In the genomic region with DNA sequence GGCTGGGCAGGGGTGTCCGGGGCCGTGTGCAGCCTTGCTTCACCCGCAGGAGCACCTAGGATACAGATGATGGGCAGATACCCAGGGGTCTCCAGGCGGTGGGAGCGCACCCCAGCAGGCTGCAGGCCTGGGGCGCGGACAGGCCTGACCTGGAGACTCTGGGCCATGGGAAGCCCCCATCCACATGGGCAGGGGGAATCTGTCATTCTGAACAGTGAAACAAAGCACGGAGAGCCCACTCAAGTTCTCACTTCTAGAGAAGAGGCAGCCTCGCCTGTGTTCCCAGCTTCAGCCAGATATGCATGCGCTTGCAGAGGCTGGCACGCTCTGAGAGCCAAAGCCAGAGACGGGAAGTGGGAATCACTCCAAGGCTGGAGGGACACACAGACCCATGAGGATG, we compare ENCODE assay signal across 7 cellular contexts.
"Had no signal": no experiment of that assay in that cellular context is flagged by ENCODE, and none has a peak within 500 bp of the region (broad histone marks: within the 10 kb centered on the region; RNA-seq: fewer than 3 reads in every experiment).

No MANE protein-coding gene starts in this region.

- DNase-seq: GM23248, GOT3, H7, HFFc6, IMR-90 had no signal

- H3K9me3 ChIP-seq: HAP-1 had no signal

- H2AFZ ChIP-seq: GM23248 had no signal

- H3K27ac ChIP-seq: GM23248 had no signal

- ATAC-seq: HCT116 had no signal

- H3K36me3 ChIP-seq: HAP-1 had no signal

- H3K4me1 ChIP-seq: HAP-1 had no signal

- H3K9ac ChIP-seq: GM23248 had no signal

- H3K4me3 ChIP-seq: GM23248, HAP-1 had no signal
